ENCODE assay signal across 8 cellular contexts in genomic region chr2:178193823-178194599, GRCh38.
DNase-seq lines count a peak whose midpoint lies in the region; ATAC-seq and TF ChIP-seq lines count a peak whose summit lies in the region.

Gene OSBPL6, plus strand, starts transcription at chr2:178194512. Its CDS starts 111,673 bp downstream, at chr2:178306185.

- ATAC-seq in HG02571 (IDR thresholded peaks at IDR 0.05; ENCODE audit: unreplicated experiment) = peak; percentile 86

- peaks cover 70% of the 10 kb centered on the region for H3K27me3 Mint-ChIP-seq in T-helper 1 cell treated with Interleukin-12 subunit alpha and Interleukin-12 subunit beta and Interleukin-4 antibody, amounts not matched to agents 30 μg/mL and 1 μg/mL, for 36 hours (ENCODE audit: low read depth)

- H3K4me1 Mint-ChIP-seq in T-helper 1 cell treated with Interleukin-12 subunit alpha and Interleukin-12 subunit beta and Interleukin-4 antibody, amounts not matched to agents 30 μg/mL and 1 μg/mL, for 36 hours (ENCODE audit: low read depth) = peaks cover 18% of the 10 kb centered on the region

- DNase-seq in GM10266 (ENCODE audit: extremely low spot score) (peak; percentile 90), NAMALWA (ENCODE audit: low spot score) (peak; percentile 81), astrocyte of the hippocampus (ENCODE audit: low read depth, low spot score) (peak; percentile 97), hypothalamus (lab: John Stamatoyannopoulos, UW) (peak in 49 of 51 donors; percentile 25 to 87 (median 71)), retina (peak; percentile 91)
- DNase-seq in NK-92 treated with Interleukin-12 subunit alpha and Interleukin-12 subunit beta, amount 100 ng/mL, for 24 hours (lab: John Stamatoyannopoulos, UW) = no peak

- no peak within 1 kb of the TSS for H3K27ac Mint-ChIP-seq in T-helper 1 cell treated with Interleukin-12 subunit alpha and Interleukin-12 subunit beta and Interleukin-4 antibody, amounts not matched to agents 30 μg/mL and 1 μg/mL, for 36 hours

- no peaks in the 10 kb centered on the region for H3K36me3 Mint-ChIP-seq in T-helper 1 cell treated with Interleukin-12 subunit alpha and Interleukin-12 subunit beta and Interleukin-4 antibody, amounts not matched to agents 30 μg/mL and 1 μg/mL, for 36 hours (ENCODE audit: low read depth)

- peak; percentile 4 for TF ChIP-seq CTCF in GM10266 (IDR thresholded peaks at IDR 0.05; ENCODE audit: control insufficient read depth, insufficient read depth, low read depth, missing control alignments)

- H3K9me3 Mint-ChIP-seq in T-helper 1 cell treated with Interleukin-12 subunit alpha and Interleukin-12 subunit beta and Interleukin-4 antibody, amounts not matched to agents 30 μg/mL and 1 μg/mL, for 36 hours = no peaks in the 10 kb centered on the region

- peak within 1 kb of the TSS; percentile 75 for H3K4me3 Mint-ChIP-seq in T-helper 1 cell treated with Interleukin-12 subunit alpha and Interleukin-12 subunit beta and Interleukin-4 antibody, amounts not matched to agents 30 μg/mL and 1 μg/mL, for 36 hours
